In the genomic region with DNA sequence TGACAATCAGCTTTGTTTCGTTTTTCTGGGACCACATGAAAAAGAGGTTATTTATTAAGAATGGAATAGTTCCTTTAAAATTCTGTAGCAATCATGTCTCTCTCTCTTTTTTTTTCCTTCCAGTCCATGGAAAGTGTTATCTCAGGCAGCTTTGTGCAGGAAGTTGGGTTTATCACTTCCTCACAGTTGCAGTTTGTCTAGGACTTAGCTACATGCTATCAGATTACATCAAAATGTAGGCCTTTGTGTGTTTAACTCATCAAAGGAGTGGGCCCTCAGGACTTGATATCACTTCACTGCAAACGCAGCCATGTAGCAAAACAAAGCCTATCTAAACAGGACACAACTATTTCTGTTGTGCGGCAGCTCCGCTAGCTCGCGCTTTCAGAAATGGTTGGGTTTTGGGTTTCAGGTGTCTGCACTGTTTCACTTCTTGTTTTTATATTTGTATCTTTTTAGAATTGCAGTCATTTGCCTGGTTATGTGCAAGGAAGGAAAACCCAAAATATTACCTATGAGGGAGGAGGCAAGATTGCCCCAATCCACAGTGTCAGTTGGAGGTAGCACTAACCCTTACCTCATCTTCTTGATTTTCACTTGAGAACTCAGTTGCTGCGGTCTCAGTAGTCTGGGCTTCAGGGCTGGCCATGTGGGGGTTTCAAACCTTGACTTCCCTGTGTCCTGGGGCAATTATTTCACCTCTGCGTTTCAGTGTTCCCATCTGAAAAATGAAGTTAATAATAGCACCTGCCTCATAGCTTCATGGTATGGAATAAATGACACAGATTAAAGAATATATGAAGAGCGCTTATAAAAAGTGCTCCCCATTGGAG, we compare ENCODE assay signal across 1 cellular context.
TF ChIP-seq lines count a peak whose summit lies in the region.

No MANE protein-coding gene starts in this region.

TF ChIP-seq in HepG2, 621 proteins besides CTCF, POLR2A, EP300 and RAD21 (continued from another document):
- TF ChIP-seq, protein P1, sequence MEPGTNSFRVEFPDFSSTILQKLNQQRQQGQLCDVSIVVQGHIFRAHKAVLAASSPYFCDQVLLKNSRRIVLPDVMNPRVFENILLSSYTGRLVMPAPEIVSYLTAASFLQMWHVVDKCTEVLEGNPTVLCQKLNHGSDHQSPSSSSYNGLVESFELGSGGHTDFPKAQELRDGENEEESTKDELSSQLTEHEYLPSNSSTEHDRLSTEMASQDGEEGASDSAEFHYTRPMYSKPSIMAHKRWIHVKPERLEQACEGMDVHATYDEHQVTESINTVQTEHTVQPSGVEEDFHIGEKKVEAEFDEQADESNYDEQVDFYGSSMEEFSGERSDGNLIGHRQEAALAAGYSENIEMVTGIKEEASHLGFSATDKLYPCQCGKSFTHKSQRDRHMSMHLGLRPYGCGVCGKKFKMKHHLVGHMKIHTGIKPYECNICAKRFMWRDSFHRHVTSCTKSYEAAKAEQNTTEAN (CRISPR knock-in tag; conservative IDR thresholded peaks at IDR 0.05) = 0 out of 2 replicates have a peak, but pooled peaks have one; percentile 46
- TF ChIP-seq SIX4 (CRISPR knock-in tag; IDR thresholded peaks at IDR 0.05) = peak; percentile 94
- TF ChIP-seq, protein P2, sequence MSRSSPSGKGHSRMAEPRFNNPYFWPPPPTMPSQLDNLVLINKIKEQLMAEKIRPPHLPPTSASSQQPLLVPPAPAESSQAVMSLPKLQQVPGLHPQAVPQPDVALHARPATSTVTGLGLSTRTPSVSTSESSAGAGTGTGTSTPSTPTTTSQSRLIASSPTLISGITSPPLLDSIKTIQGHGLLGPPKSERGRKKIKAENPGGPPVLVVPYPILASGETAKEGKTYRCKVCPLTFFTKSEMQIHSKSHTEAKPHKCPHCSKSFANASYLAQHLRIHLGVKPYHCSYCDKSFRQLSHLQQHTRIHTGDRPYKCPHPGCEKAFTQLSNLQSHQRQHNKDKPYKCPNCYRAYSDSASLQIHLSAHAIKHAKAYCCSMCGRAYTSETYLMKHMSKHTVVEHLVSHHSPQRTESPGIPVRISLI (CRISPR knock-in tag; IDR thresholded peaks at IDR 0.05; ENCODE audit: borderline replicate concordance) = peak; percentile 89; the same call in 1 of the 2 replicates
- TF ChIP-seq, protein P3, sequence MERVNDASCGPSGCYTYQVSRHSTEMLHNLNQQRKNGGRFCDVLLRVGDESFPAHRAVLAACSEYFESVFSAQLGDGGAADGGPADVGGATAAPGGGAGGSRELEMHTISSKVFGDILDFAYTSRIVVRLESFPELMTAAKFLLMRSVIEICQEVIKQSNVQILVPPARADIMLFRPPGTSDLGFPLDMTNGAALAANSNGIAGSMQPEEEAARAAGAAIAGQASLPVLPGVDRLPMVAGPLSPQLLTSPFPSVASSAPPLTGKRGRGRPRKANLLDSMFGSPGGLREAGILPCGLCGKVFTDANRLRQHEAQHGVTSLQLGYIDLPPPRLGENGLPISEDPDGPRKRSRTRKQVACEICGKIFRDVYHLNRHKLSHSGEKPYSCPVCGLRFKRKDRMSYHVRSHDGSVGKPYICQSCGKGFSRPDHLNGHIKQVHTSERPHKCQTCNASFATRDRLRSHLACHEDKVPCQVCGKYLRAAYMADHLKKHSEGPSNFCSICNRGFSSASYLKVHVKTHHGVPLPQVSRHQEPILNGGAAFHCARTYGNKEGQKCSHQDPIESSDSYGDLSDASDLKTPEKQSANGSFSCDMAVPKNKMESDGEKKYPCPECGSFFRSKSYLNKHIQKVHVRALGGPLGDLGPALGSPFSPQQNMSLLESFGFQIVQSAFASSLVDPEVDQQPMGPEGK (CRISPR knock-in tag; IDR thresholded peaks at IDR 0.05) = peak; percentile 38; the same call in 1 of the 2 replicates
- peak; percentile 30; the same call in 1 of the 2 replicates for TF ChIP-seq SP5 (CRISPR knock-in tag; IDR thresholded peaks at IDR 0.05; ENCODE audit: borderline replicate concordance, low read depth)
- 0 out of 2 replicates have a peak, but pooled peaks have one; percentile 59 for TF ChIP-seq ZSCAN9 (CRISPR knock-in tag; IDR thresholded peaks at IDR 0.05; ENCODE audit: borderline replicate concordance)
- no peak for TF ChIP-seq ZNF296 (CRISPR knock-in tag; conservative IDR thresholded peaks at IDR 0.05)
- no peak for TF ChIP-seq ZNF776 (CRISPR knock-in tag; IDR thresholded peaks at IDR 0.05)
- TF ChIP-seq HNF4A (CRISPR knock-in tag; IDR thresholded peaks at IDR 0.05) = peak; percentile 46; the same call in 1 of the 2 replicates
- TF ChIP-seq NR2C2 (CRISPR knock-in tag; IDR thresholded peaks at IDR 0.05; ENCODE audit: borderline replicate concordance) = no peak
- peak; percentile 82 for TF ChIP-seq HMG20A (CRISPR knock-in tag; IDR thresholded peaks at IDR 0.05; ENCODE audit: borderline replicate concordance)
- TF ChIP-seq, protein P4, sequence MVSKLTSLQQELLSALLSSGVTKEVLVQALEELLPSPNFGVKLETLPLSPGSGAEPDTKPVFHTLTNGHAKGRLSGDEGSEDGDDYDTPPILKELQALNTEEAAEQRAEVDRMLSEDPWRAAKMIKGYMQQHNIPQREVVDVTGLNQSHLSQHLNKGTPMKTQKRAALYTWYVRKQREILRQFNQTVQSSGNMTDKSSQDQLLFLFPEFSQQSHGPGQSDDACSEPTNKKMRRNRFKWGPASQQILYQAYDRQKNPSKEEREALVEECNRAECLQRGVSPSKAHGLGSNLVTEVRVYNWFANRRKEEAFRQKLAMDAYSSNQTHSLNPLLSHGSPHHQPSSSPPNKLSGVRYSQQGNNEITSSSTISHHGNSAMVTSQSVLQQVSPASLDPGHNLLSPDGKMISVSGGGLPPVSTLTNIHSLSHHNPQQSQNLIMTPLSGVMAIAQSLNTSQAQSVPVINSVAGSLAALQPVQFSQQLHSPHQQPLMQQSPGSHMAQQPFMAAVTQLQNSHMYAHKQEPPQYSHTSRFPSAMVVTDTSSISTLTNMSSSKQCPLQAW (CRISPR knock-in tag; IDR thresholded peaks at IDR 0.05) = peak; percentile 54
- peak; percentile 11; the same call in 1 of the 2 replicates for TF ChIP-seq TARDBP (CRISPR knock-in tag; IDR thresholded peaks at IDR 0.05)
- peak; percentile 95 for TF ChIP-seq ISL2 (CRISPR knock-in tag; IDR thresholded peaks at IDR 0.05)
- peak; percentile 100 for TF ChIP-seq SIX1 (CRISPR knock-in tag; IDR thresholded peaks at IDR 0.05; ENCODE audit: borderline replicate concordance)
- TF ChIP-seq FOXP1 (IDR thresholded peaks at IDR 0.05) = no peak
- TF ChIP-seq FOXP1 (CRISPR knock-in tag; IDR thresholded peaks at IDR 0.05) = peak; percentile 64
- TF ChIP-seq, protein P5, sequence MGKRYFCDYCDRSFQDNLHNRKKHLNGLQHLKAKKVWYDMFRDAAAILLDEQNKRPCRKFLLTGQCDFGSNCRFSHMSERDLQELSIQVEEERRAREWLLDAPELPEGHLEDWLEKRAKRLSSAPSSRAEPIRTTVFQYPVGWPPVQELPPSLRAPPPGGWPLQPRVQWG (CRISPR knock-in tag; IDR thresholded peaks at IDR 0.05; ENCODE audit: borderline replicate concordance, low read depth) = no peak
- TF ChIP-seq NCOA2 (CRISPR knock-in tag; IDR thresholded peaks at IDR 0.05) = peak; percentile 82
- peak; percentile 6 for TF ChIP-seq ASH2L (IDR thresholded peaks at IDR 0.05; ENCODE audit: insufficient read length, low read depth, low read length)
- 0 out of 2 replicates have a peak, but pooled peaks have one; percentile 55 for TF ChIP-seq NKX3-1 (CRISPR knock-in tag; IDR thresholded peaks at IDR 0.05)
- TF ChIP-seq GFI1 (CRISPR knock-in tag; IDR thresholded peaks at IDR 0.05; ENCODE audit: borderline replicate concordance) = peak; percentile 84
